ENCODE assay signal across 1 cellular context in genomic region chrX:136147320-136147901, GRCh38.
TF ChIP-seq lines count a peak whose summit lies in the region.

Gene FHL1, plus strand, starts transcription at chrX:136147533.

TF ChIP-seq in HEK293, 187 proteins besides CTCF, POLR2A, EP300 and RAD21 (continued from another document):
- TF ChIP-seq ZBTB10 (tag by site-specific recombination; IDR thresholded peaks at IDR 0.05) (no peak), ZNF626 (tag by site-specific recombination; IDR thresholded peaks at IDR 0.05) (no peak), ZNF670 (tag by site-specific recombination; IDR thresholded peaks at IDR 0.05; ENCODE audit: low read depth) (no peak), IKZF3 (tag by site-specific recombination; IDR thresholded peaks at IDR 0.05) (0 out of 2 replicates have a peak, but pooled peaks have one; percentile 13)
- TF ChIP-seq, protein P1, sequence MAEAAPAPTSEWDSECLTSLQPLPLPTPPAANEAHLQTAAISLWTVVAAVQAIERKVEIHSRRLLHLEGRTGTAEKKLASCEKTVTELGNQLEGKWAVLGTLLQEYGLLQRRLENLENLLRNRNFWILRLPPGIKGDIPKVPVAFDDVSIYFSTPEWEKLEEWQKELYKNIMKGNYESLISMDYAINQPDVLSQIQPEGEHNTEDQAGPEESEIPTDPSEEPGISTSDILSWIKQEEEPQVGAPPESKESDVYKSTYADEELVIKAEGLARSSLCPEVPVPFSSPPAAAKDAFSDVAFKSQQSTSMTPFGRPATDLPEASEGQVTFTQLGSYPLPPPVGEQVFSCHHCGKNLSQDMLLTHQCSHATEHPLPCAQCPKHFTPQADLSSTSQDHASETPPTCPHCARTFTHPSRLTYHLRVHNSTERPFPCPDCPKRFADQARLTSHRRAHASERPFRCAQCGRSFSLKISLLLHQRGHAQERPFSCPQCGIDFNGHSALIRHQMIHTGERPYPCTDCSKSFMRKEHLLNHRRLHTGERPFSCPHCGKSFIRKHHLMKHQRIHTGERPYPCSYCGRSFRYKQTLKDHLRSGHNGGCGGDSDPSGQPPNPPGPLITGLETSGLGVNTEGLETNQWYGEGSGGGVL (tag by site-specific recombination; IDR thresholded peaks at IDR 0.05): peak; percentile 62; the same call in 1 of the 2 replicates
